Comparison of ENCODE assay signal across 8 cellular contexts in genomic region chr2:85728883-85729824, GRCh38. TPM values are rescaled to one million over a fixed set of nuclear protein-coding genes. Genes with fewer than 3 reads are reported as not detected.
DNase-seq lines count a peak whose midpoint lies in the region; ATAC-seq and TF ChIP-seq lines count a peak whose summit lies in the region.

No MANE protein-coding gene starts in this region.

- H3K27ac ChIP-seq in GM23248 = no peak overlapping the region
- H3K27ac ChIP-seq in adrenal gland = peak overlapping the region in 1 of 5 donors; percentile 45

- H3K4me3 ChIP-seq in GM23248 = no peak overlapping the region
- no peak overlapping the region for H3K4me3 ChIP-seq in adrenal gland

- H3K4me1 ChIP-seq in GM23248 (ENCODE audit: insufficient read depth) (peaks cover 11% of the 10 kb centered on the region), adrenal gland (replicated peaks in 1 of 2) (peaks cover 0 to 18% of the 10 kb centered on the region in 2 donors)

- TF ChIP-seq CTCF in adrenal gland (IDR thresholded peaks at IDR 0.05) = peak; percentile 86 to 97 (median 92)

- peak; percentile 89 for DNase-seq in D341Med (ENCODE audit: low spot score)
- DNase-seq in GM23248 = peak; percentile 91
- DNase-seq in NCI-H1092 treated with DMSO at 0.1 percent for 48 hours (lab: John Stamatoyannopoulos, UW) = peak; percentile 43
- DNase-seq in T-helper 1 cell = peak; percentile 27 to 61 (median 50)
- DNase-seq in adrenal gland = peak; percentile 85 to 94 (median 90)
- DNase-seq in left ventricle myocardium superior = peak; percentile 95
- peak; percentile 91 for DNase-seq in retina

- H3K4me2 ChIP-seq in GM23248 (ENCODE audit: unreplicated experiment) = peak overlapping the region; percentile 52

- no peaks in the 10 kb centered on the region for H4K20me1 ChIP-seq in GM23248 (ENCODE audit: insufficient read depth)

- intact Hi-C loops in adrenal gland (cut with DNase I) = loop anchor here in 1 of 2 donors (2.0 kb wide), 2 partner anchors 20 to 86 kb away; no protein-coding TSS in a partner anchor
- intact Hi-C loops in left ventricle myocardium superior (cut with micrococcal nuclease) = loop anchor here (5.0 kb wide), 1 partner anchor 83 kb away; no protein-coding TSS in a partner anchor

- H3F3A ChIP-seq in GM23248 (ENCODE audit: insufficient read depth) = 0 out of 2 replicates have a peak, but pooled peaks cover 5% of the 10 kb centered on the region

- peak; percentile 95 for ATAC-seq in left ventricle myocardium superior
- ATAC-seq in GM18873 (IDR thresholded peaks at IDR 0.05; ENCODE audit: low FRiP score, unreplicated experiment) = no peak

- in situ Hi-C loops in GM23248 (cut with MboI) = loop anchor here (5.0 kb wide), 1 partner anchor 83 kb away; no protein-coding TSS in a partner anchor

- H3K9ac ChIP-seq in GM23248 = peak overlapping the region; percentile 46; the same call in 1 of the 2 replicates

- no peak for TF ChIP-seq POLR2A in adrenal gland (IDR thresholded peaks at IDR 0.05)

- H3K27me3 ChIP-seq in GM23248 (replicated peaks; ENCODE audit: insufficient read depth) (no peaks in the 10 kb centered on the region), adrenal gland (no peaks in the 10 kb centered on the region)

- H3K9me3 ChIP-seq in GM23248 (ENCODE audit: low read depth) = no peaks in the 10 kb centered on the region
- no peaks in the 10 kb centered on the region for H3K9me3 ChIP-seq in adrenal gland (replicated peaks in 1 of 3)

- H3K79me2 ChIP-seq in GM23248 (ENCODE audit: insufficient read depth) = no peaks in the 10 kb centered on the region

- H2AFZ ChIP-seq in GM23248 = peak overlapping the region; percentile 78

- no peaks in the 10 kb centered on the region for H3K36me3 ChIP-seq in GM23248 (ENCODE audit: low read depth)
- H3K36me3 ChIP-seq in adrenal gland (replicated peaks in 1 of 2) = no peaks in the 10 kb centered on the region

- 41 to 42% methylated on average over 26 of the region's 26 CpGs for WGBS in GM23248 (ENCODE audit: low coverage in 1 of 2, low lambda C conversion rate in 2 of 2, missing lambda C conversion rate in 2 of 2), 2 experiments
- WGBS in adrenal gland, 4 donors = 32 to 56% (median 41%) methylated on average over 16 to 26 of the region's 26 CpGs

- no peaks in the 10 kb centered on the region for H3K9me2 ChIP-seq in GM23248 (ENCODE audit: insufficient read depth)

RNA-seq across cellular contexts. Expression of gene ATOH8, which starts 24.6 kb away (rescaled TPM):
- total RNA-seq in GM23248 (2014; rRNA removed; shearing (Covaris generic)) = 40.7 and 50.1 TPM in 2 replicates
- polyA plus RNA-seq in GM23248 (2016; fragmentation: Nextera tagmentation; extraction: Ambion mirVana) (12.0 and 12.7 TPM in 2 replicates), adrenal gland (10 to 100 TPM in 1 of 3 donors, 1 to 10 TPM in 1, under 1 TPM in 1; 0.88 to 10.1 (median 6.4) TPM)
- total RNA-seq in adrenal gland (10 to 100 TPM in 3 of 8 donors, 1 to 10 TPM in 5; 3.3 to 44.0 (median 7.3) TPM), left ventricle myocardium superior (29.6 TPM)

RNA-seq across cellular contexts. Expression of gene GNLY, which starts 35.0 kb away (rescaled TPM):
- not detected in 2 replicates for total RNA-seq in GM23248 (2014; rRNA removed; shearing (Covaris generic))
- polyA plus RNA-seq in GM23248 (2016; fragmentation: Nextera tagmentation; extraction: Ambion mirVana) (not detected in 2 replicates), adrenal gland (1 to 10 TPM in 2 of 3 donors, under 1 TPM in 1; 0.82 to 6.7 (median 1.8) TPM)
- total RNA-seq in adrenal gland (1 to 10 TPM in 5 of 8 donors, under 1 TPM in 2, not detected in 1; 0.60 to 2.9 (median 1.3) TPM), left ventricle myocardium superior (2.3 TPM)

Comparison
In these comparisons a context has a peak if more than half of its experiments do, and no peak if none do; other contexts are left out.
1. DNase-seq: peak in every context shown above with its lines; median percentile 95 in left ventricle myocardium superior; 91 in GM23248; 91 in retina; 90 in adrenal gland; 89 in D341Med; 50 in T-helper 1 cell; 43 in NCI-H1092 treated with DMSO at 0.1 percent for 48 hours.